ENCODE assay signal across 29 cellular contexts in the genomic region with DNA sequence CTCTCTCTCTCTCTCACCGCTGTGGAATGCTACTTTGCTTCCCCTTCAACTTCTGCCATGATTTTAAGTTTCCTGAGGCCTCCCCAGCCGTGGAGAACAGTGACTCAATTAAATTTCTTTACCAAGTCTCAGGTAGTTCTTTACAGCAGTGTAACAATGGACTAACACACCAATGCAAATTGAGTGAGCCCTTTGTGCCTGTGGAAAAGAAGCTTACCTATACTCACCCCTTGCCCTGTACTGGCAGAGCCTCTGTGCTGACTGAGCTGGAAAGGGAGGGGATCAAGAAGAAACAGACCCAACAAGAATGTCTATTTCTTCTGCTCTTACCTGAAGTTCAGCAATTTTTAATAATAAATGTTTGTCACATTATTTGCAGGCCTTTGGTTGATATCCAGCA.
"Had no signal": no experiment of that assay in that cellular context is flagged by ENCODE, and none has a peak within 500 bp of the region (broad histone marks: within the 10 kb centered on the region; RNA-seq: fewer than 3 reads in every experiment).

No MANE protein-coding gene starts in this region.

- ATAC-seq: heart right ventricle; left lobe of liver; mucosa of descending colon; natural killer cell treated with Interleukin-12 subunit alpha and Interleukin-12 subunit beta and Interleukin-15 and Interleukin-18, amount 100 ng/mL, for 72 hours; stimulated activated effector memory CD8-positive, alpha-beta T cell treated with anti-CD3 and anti-CD28 coated beads, Interleukin-12 subunit alpha, Interleukin-12 subunit beta, amount 100 ng/mL, for 72 hours; stimulated activated naive CD8-positive, alpha-beta T cell treated with anti-CD3 and anti-CD28 coated beads, Interleukin-15, Interleukin-2, amounts not matched to agents 100 U/mL and 50 U/mL, for 24 hours had no signal

- H3K36me3 Mint-ChIP-seq: memory B cell; mesothelial cell of epicardium; naive B cell; natural killer cell treated with Interleukin-12 subunit alpha and Interleukin-12 subunit beta and Interleukin-15 and Interleukin-18, amount 100 ng/mL, for 72 hours; stimulated activated effector memory CD8-positive, alpha-beta T cell treated with anti-CD3 and anti-CD28 coated beads, Interleukin-12 subunit alpha, Interleukin-12 subunit beta, amount 100 ng/mL, for 72 hours had no signal

- DNase-seq: colonic mucosa; effector CD8-positive, alpha-beta T cell; endodermal cell; foreskin melanocyte; glutamatergic neuron; heart right ventricle; hippocampal formation; mucosa of descending colon; naive B cell; sigmoid colon; stimulated activated CD4-positive, alpha-beta T cell treated with anti-CD3 and anti-CD28 coated beads, Interleukin-2, amount 100 ng/mL, for 24 hours; stimulated activated CD4-positive, alpha-beta T cell treated with anti-CD3 and anti-CD28 coated beads, Interleukin-4, amount 100 ng/mL, for 24 hours; stimulated activated naive CD8-positive, alpha-beta T cell treated with anti-CD3 and anti-CD28 coated beads, Interleukin-15, Interleukin-2, amounts not matched to agents 100 U/mL and 50 U/mL, for 24 hours; substantia nigra; testis; upper lobe of left lung had no signal

- H3K27ac ChIP-seq: colonic mucosa, esophagus muscularis mucosa, heart right ventricle, parathyroid adenoma, right atrium auricular region, sigmoid colon, testis, tibial nerve, upper lobe of left lung had no signal

- H3K9me3 ChIP-seq: colonic mucosa, esophagus muscularis mucosa, mucosa of descending colon, right atrium auricular region, sigmoid colon, testis, tibial nerve, upper lobe of left lung had no signal

- H3K27ac Mint-ChIP-seq: dendritic cell treated with granulocyte-macrophage colony-stimulating factor and Interleukin-4, amounts not matched to agents 40 ng/mL and 50 ng/mL, for 4 days; endodermal cell; memory B cell; mesothelial cell of epicardium; natural killer cell treated with Interleukin-12 subunit alpha and Interleukin-12 subunit beta and Interleukin-15 and Interleukin-18, amount 100 ng/mL, for 72 hours; progenitor cell of endocrine pancreas; stimulated activated effector memory CD8-positive, alpha-beta T cell treated with anti-CD3 and anti-CD28 coated beads, Interleukin-12 subunit alpha, Interleukin-12 subunit beta, amount 100 ng/mL, for 72 hours had no signal

- H3K9ac ChIP-seq: parathyroid adenoma had no signal

- H3K79me2 ChIP-seq: parathyroid adenoma had no signal

- H3K4me3 ChIP-seq: colonic mucosa, esophagus muscularis mucosa, heart right ventricle, lung, mucosa of descending colon, right atrium auricular region, sigmoid colon, testis, tibial nerve, upper lobe of left lung had no signal

- H3K27me3 ChIP-seq: colonic mucosa, esophagus muscularis mucosa, heart right ventricle, sigmoid colon, testis, tibial nerve, upper lobe of left lung had no signal

- H3K4me1 Mint-ChIP-seq: endodermal cell; memory B cell; mesothelial cell of epicardium; naive B cell; neural crest cell; stimulated activated effector memory CD8-positive, alpha-beta T cell treated with anti-CD3 and anti-CD28 coated beads, Interleukin-12 subunit alpha, Interleukin-12 subunit beta, amount 100 ng/mL, for 72 hours had no signal

- H3K4me3 Mint-ChIP-seq: dendritic cell treated with granulocyte-macrophage colony-stimulating factor and Interleukin-4, amounts not matched to agents 40 ng/mL and 50 ng/mL, for 4 days; endodermal cell; memory B cell; mesothelial cell of epicardium; naive B cell; natural killer cell treated with Interleukin-12 subunit alpha and Interleukin-12 subunit beta and Interleukin-15 and Interleukin-18, amount 100 ng/mL, for 72 hours; neural crest cell; stimulated activated effector memory CD8-positive, alpha-beta T cell treated with anti-CD3 and anti-CD28 coated beads, Interleukin-12 subunit alpha, Interleukin-12 subunit beta, amount 100 ng/mL, for 72 hours had no signal

- H3K27me3 Mint-ChIP-seq: dendritic cell treated with granulocyte-macrophage colony-stimulating factor and Interleukin-4, amounts not matched to agents 40 ng/mL and 50 ng/mL, for 4 days; memory B cell; naive B cell; natural killer cell treated with Interleukin-12 subunit alpha and Interleukin-12 subunit beta and Interleukin-15 and Interleukin-18, amount 100 ng/mL, for 72 hours; progenitor cell of endocrine pancreas had no signal

- H3K9me3 Mint-ChIP-seq: dendritic cell treated with granulocyte-macrophage colony-stimulating factor and Interleukin-4, amounts not matched to agents 40 ng/mL and 50 ng/mL, for 4 days; mesothelial cell of epicardium; neural crest cell had no signal

- H3K4me1 ChIP-seq: colonic mucosa, esophagus muscularis mucosa, heart right ventricle, parathyroid adenoma, right atrium auricular region, sigmoid colon, testis, tibial nerve, upper lobe of left lung had no signal

- H2AFZ ChIP-seq: parathyroid adenoma had no signal
